15 cellular contexts compared by ENCODE assay signal in genomic region chr20:31652917-31653385, GRCh38. TPM values are rescaled to one million over a fixed set of nuclear protein-coding genes. Genes with fewer than 3 reads are reported as not detected.
DNase-seq lines count a peak whose midpoint lies in the region; ATAC-seq and TF ChIP-seq lines count a peak whose summit lies in the region.
"Had no signal": no experiment of that assay in that cellular context is flagged by ENCODE, and none has a peak within 500 bp of the region (broad histone marks: within the 10 kb centered on the region; RNA-seq: fewer than 3 reads in every experiment).

No MANE protein-coding gene starts in this region.

- H3K27me3 ChIP-seq in ACC112 (ENCODE audit: insufficient read depth, low read length) (no peaks in the 10 kb centered on the region), fibroblast of lung (ENCODE audit: control insufficient read depth, insufficient read depth, low read length) (no peaks in the 10 kb centered on the region)

- TF ChIP-seq CTCF in fibroblast of lung (conservative IDR thresholded peaks at IDR 0.05 in 1 of 2, IDR thresholded peaks at IDR 0.05 in 1 of 2; ENCODE audit: low read depth in 1 of 2, low read length in 2 of 2) = no peak

- intact Hi-C loops in activated T-helper 2 cell treated with anti-CD3 and anti-CD28 coated beads, Interferon-gamma antibody, Interleukin-2, Interleukin-4, amounts not matched to agents 10 μg/mL and 5 μg/mL and 100 μg/mL, durations not matched to agents 14 hours and 24 hours and 36 hours (cut with micrococcal nuclease) = no loop called here

- H3K27ac ChIP-seq in ACC112 (ENCODE audit: low read depth, low read length) = peak overlapping the region; percentile 72
- peak overlapping the region; percentile 16 for H3K27ac ChIP-seq in fibroblast of lung (ENCODE audit: insufficient read depth, low read length)

- no peak overlapping the region for H3K27ac Mint-ChIP-seq in activated T-helper 2 cell treated with anti-CD3 and anti-CD28 coated beads, Interferon-gamma antibody, Interleukin-2, Interleukin-4, amounts not matched to agents 10 μg/mL and 5 μg/mL and 100 μg/mL, durations not matched to agents 14 hours and 24 hours and 36 hours
- H3K27ac Mint-ChIP-seq: activated CD4-positive, alpha-beta T cell treated with anti-CD3 and anti-CD28 coated beads for 36 hours; activated T-helper 1 cell treated with anti-CD3 and anti-CD28 coated beads, Interleukin-12 subunit alpha, Interleukin-12 subunit beta, Interleukin-2, Interleukin-4 antibody, amounts not matched to agents 30 ng/mL and 10 ng/mL and 1 ng/mL, durations not matched to agents 14 hours and 24 hours and 36 hours; stimulated activated naive CD8-positive, alpha-beta T cell treated with anti-CD3 and anti-CD28 coated beads, Interleukin-15, Interleukin-2, amounts not matched to agents 100 ng/mL and 50 ng/mL, for 24 hours had no signal

- in situ Hi-C loops in G401 (cut with HindIII; ENCODE audit: low sequenced_read_pairs) = no loop called here

- no peak for ATAC-seq in GM21390 (IDR thresholded peaks at IDR 0.05; ENCODE audit: unreplicated experiment)
- ATAC-seq: activated CD4-positive, alpha-beta T cell treated with anti-CD3 and anti-CD28 coated beads for 36 hours had no signal

- H3K4me3 ChIP-seq in ACC112 (ENCODE audit: low read depth, low read length) = peak overlapping the region; percentile 54
- H3K4me3 ChIP-seq in fibroblast of lung (replicated peaks in 1 of 4; ENCODE audit: control extremely low read depth in 1 of 4, insufficient read depth in 1 of 4, low read depth in 3 of 4, low read length in 4 of 4) = no peak overlapping the region

- H3K9me3 ChIP-seq in fibroblast of lung (ENCODE audit: control insufficient read depth, insufficient read depth, low read depth, low read length) = no peaks in the 10 kb centered on the region

- no peaks in the 10 kb centered on the region for H3K36me3 ChIP-seq in ACC112 (ENCODE audit: insufficient read depth, low read length)
- H3K36me3 ChIP-seq in fibroblast of lung (ENCODE audit: control insufficient read depth, insufficient read depth, low read length) = no peaks in the 10 kb centered on the region

- H3K4me1 Mint-ChIP-seq in activated T-helper 2 cell treated with anti-CD3 and anti-CD28 coated beads, Interferon-gamma antibody, Interleukin-2, Interleukin-4, amounts not matched to agents 10 μg/mL and 5 μg/mL and 100 μg/mL, durations not matched to agents 14 hours and 24 hours and 36 hours (ENCODE audit: low read depth) = no peaks in the 10 kb centered on the region
- H3K4me1 Mint-ChIP-seq: CD4-positive, alpha-beta memory T cell had no signal

- no peaks in the 10 kb centered on the region for H3K9me3 Mint-ChIP-seq in activated T-helper 2 cell treated with anti-CD3 and anti-CD28 coated beads, Interferon-gamma antibody, Interleukin-2, Interleukin-4, amounts not matched to agents 10 μg/mL and 5 μg/mL and 100 μg/mL, durations not matched to agents 14 hours and 24 hours and 36 hours
- H3K9me3 Mint-ChIP-seq: activated T-helper 1 cell treated with anti-CD3 and anti-CD28 coated beads, Interleukin-12 subunit alpha, Interleukin-12 subunit beta, Interleukin-2, Interleukin-4 antibody, amounts not matched to agents 30 ng/mL and 10 ng/mL and 1 ng/mL, durations not matched to agents 14 hours and 24 hours and 36 hours; CD4-positive, alpha-beta memory T cell; stimulated activated naive CD8-positive, alpha-beta T cell treated with anti-CD3 and anti-CD28 coated beads, Interleukin-15, Interleukin-2, amounts not matched to agents 100 ng/mL and 50 ng/mL, for 24 hours had no signal

- no peaks in the 10 kb centered on the region for H3K79me2 ChIP-seq in ACC112 (ENCODE audit: control insufficient read depth, insufficient read depth, low read length, unreplicated experiment)
- H3K79me2 ChIP-seq in fibroblast of lung (ENCODE audit: control insufficient read depth, insufficient read depth, low read length) = no peaks in the 10 kb centered on the region

- H3K27me3 Mint-ChIP-seq in activated T-helper 2 cell treated with anti-CD3 and anti-CD28 coated beads, Interferon-gamma antibody, Interleukin-2, Interleukin-4, amounts not matched to agents 10 μg/mL and 5 μg/mL and 100 μg/mL, durations not matched to agents 14 hours and 24 hours and 36 hours (ENCODE audit: low read depth) = peaks cover 3% of the 10 kb centered on the region
- H3K27me3 Mint-ChIP-seq: stimulated activated naive CD8-positive, alpha-beta T cell treated with anti-CD3 and anti-CD28 coated beads, Interleukin-15, Interleukin-2, amounts not matched to agents 100 ng/mL and 50 ng/mL, for 24 hours had no signal

- H3K9ac ChIP-seq in fibroblast of lung (ENCODE audit: insufficient read depth, low read length) = no peak overlapping the region

- no peak overlapping the region for H3K4me3 Mint-ChIP-seq in activated T-helper 2 cell treated with anti-CD3 and anti-CD28 coated beads, Interferon-gamma antibody, Interleukin-2, Interleukin-4, amounts not matched to agents 10 μg/mL and 5 μg/mL and 100 μg/mL, durations not matched to agents 14 hours and 24 hours and 36 hours (ENCODE audit: low read depth)
- H3K4me3 Mint-ChIP-seq: activated CD4-positive, alpha-beta T cell treated with anti-CD3 and anti-CD28 coated beads for 36 hours; activated T-helper 1 cell treated with anti-CD3 and anti-CD28 coated beads, Interleukin-12 subunit alpha, Interleukin-12 subunit beta, Interleukin-2, Interleukin-4 antibody, amounts not matched to agents 30 ng/mL and 10 ng/mL and 1 ng/mL, durations not matched to agents 14 hours and 24 hours and 36 hours; CD4-positive, alpha-beta memory T cell; stimulated activated naive CD8-positive, alpha-beta T cell treated with anti-CD3 and anti-CD28 coated beads, Interleukin-15, Interleukin-2, amounts not matched to agents 100 ng/mL and 50 ng/mL, for 24 hours had no signal

- peaks cover 3% of the 10 kb centered on the region for H3K36me3 Mint-ChIP-seq in activated T-helper 2 cell treated with anti-CD3 and anti-CD28 coated beads, Interferon-gamma antibody, Interleukin-2, Interleukin-4, amounts not matched to agents 10 μg/mL and 5 μg/mL and 100 μg/mL, durations not matched to agents 14 hours and 24 hours and 36 hours (ENCODE audit: low read depth)
- H3K36me3 Mint-ChIP-seq: CD4-positive, alpha-beta memory T cell had no signal

- H3K4me1 ChIP-seq in ACC112 (ENCODE audit: control insufficient read depth, insufficient read depth, low read length, unreplicated experiment) (peaks cover 13% of the 10 kb centered on the region), fibroblast of lung (ENCODE audit: control insufficient read depth, extremely low read depth, insufficient read depth, low read length) (peaks cover 2% of the 10 kb centered on the region)

- H2AFZ ChIP-seq in ACC112 (ENCODE audit: low read length, unreplicated experiment) (no peak overlapping the region), fibroblast of lung (ENCODE audit: low read length) (no peak overlapping the region)

- DNase-seq in G401 (ENCODE audit: low spot score) (peak; percentile 75), NCI-H69 (lab: John Stamatoyannopoulos, UW) (peak; percentile 55), fibroblast of lung (ENCODE audit: low read depth in 2 of 2) (peak; percentile 34 to 86), NCI-H146 treated with DMSO at 0.1 percent for 48 hours (lab: John Stamatoyannopoulos, UW; ENCODE audit: unreplicated experiment) (no peak), hippocampal formation (lab: John Stamatoyannopoulos, UW) (no peak)
- no peak for DNase-seq in activated T-helper 2 cell treated with anti-CD3 and anti-CD28 coated beads, Interferon-gamma antibody, Interleukin-2, Interleukin-4, amounts not matched to agents 10 μg/mL and 5 μg/mL and 100 μg/mL, durations not matched to agents 14 hours and 24 hours and 36 hours (ENCODE audit: low spot score)
- DNase-seq: activated CD4-positive, alpha-beta T cell treated with anti-CD3 and anti-CD28 coated beads for 36 hours; CD4-positive, alpha-beta memory T cell; erythroblast; NCI-H1417; stimulated activated CD4-positive, alpha-beta T cell treated with anti-CD3 and anti-CD28 coated beads, Interleukin-2, amount 100 ng/mL, for 48 hours had no signal

- H4K20me1 ChIP-seq in fibroblast of lung (ENCODE audit: control insufficient read depth, extremely low read depth, insufficient read depth, low read length) = no peaks in the 10 kb centered on the region

- peak overlapping the region; percentile 71 for H3K4me2 ChIP-seq in fibroblast of lung (ENCODE audit: extremely low read depth, insufficient read depth, low read length)

RNA-seq across cellular contexts. Expression of gene COX4I2, which starts 15.2 kb away (rescaled TPM):
- total RNA-seq in G401 (2014; rRNA removed; shearing (Covaris generic)) = not detected in 2 replicates
- not detected in 2 replicates for total RNA-seq in fibroblast of lung
- not detected in 2 replicates for polyA plus RNA-seq in fibroblast of lung
- polyA plus RNA-seq in fibroblast of lung (2012) = not detected in 2 replicates
- polyA minus RNA-seq in fibroblast of lung (ENCODE audit: low replicate concordance) = not detected in 2 replicates
- total RNA-seq in activated T-helper 2 cell treated with anti-CD3 and anti-CD28 coated beads, Interferon-gamma antibody, Interleukin-2, Interleukin-4, amounts not matched to agents 10 μg/mL and 5 μg/mL and 100 μg/mL, durations not matched to agents 14 hours and 24 hours and 36 hours = not detected in 2 replicates
- total RNA-seq: activated CD4-positive, alpha-beta T cell treated with anti-CD3 and anti-CD28 coated beads for 36 hours; activated T-helper 1 cell treated with anti-CD3 and anti-CD28 coated beads, Interleukin-12 subunit alpha, Interleukin-12 subunit beta, Interleukin-2, Interleukin-4 antibody, amounts not matched to agents 30 ng/mL and 10 ng/mL and 1 ng/mL, durations not matched to agents 14 hours and 24 hours and 36 hours; CD4-positive, alpha-beta memory T cell had no signal
- polyA plus RNA-seq: CD4-positive, alpha-beta memory T cell had no signal

RNA-seq across cellular contexts. Expression of gene ID1, which starts 47.9 kb away (rescaled TPM):
- 1,330 and 1,439 TPM in 2 replicates for total RNA-seq in G401 (2014; rRNA removed; shearing (Covaris generic))
- total RNA-seq in fibroblast of lung = 27.4 and 31.1 TPM in 2 replicates
- 14.5 and 62.4 TPM in 2 replicates for polyA plus RNA-seq in fibroblast of lung
- 14.5 and 72.5 TPM in 2 replicates for polyA plus RNA-seq in fibroblast of lung (2012)
- polyA minus RNA-seq in fibroblast of lung (ENCODE audit: low replicate concordance) = 4.3 and 12.7 TPM in 2 replicates
- total RNA-seq in activated T-helper 2 cell treated with anti-CD3 and anti-CD28 coated beads, Interferon-gamma antibody, Interleukin-2, Interleukin-4, amounts not matched to agents 10 μg/mL and 5 μg/mL and 100 μg/mL, durations not matched to agents 14 hours and 24 hours and 36 hours = 1.5 and 2.1 TPM in 2 replicates

Comparison
In these comparisons a context has a peak if more than half of its experiments do, and no peak if none do; other contexts are left out.
1. DNase-seq: peak in G401 (single experiment), NCI-H69 (single experiment) and fibroblast of lung (2 of 2); none in NCI-H146 treated with DMSO at 0.1 percent for 48 hours (single experiment), activated T-helper 2 cell treated with anti-CD3 and anti-CD28 coated beads, Interferon-gamma antibody, Interleukin-2, Interleukin-4, amounts not matched to agents 10 μg/mL and 5 μg/mL and 100 μg/mL, durations not matched to agents 14 hours and 24 hours and 36 hours (single experiment) and hippocampal formation (0 of 2).
2. RNA of gene ID1, which starts 47.9 kb away (total RNA-seq): 1,330 to 1,439 TPM in G401; 27.4 to 31.1 TPM in fibroblast of lung and 1.5 to 2.1 TPM in activated T-helper 2 cell treated with anti-CD3 and anti-CD28 coated beads, Interferon-gamma antibody, Interleukin-2, Interleukin-4, amounts not matched to agents 10 μg/mL and 5 μg/mL and 100 μg/mL, durations not matched to agents 14 hours and 24 hours and 36 hours; every median in the first group is over 10 times any median in the second.